In genomic region chr9:68998812-68999211, GRCh38 we compare ENCODE assay signal across 15 cellular contexts. TPM values are rescaled to one million over a fixed set of nuclear protein-coding genes. Genes with fewer than 3 reads are reported as not detected.
DNase-seq lines count a peak whose midpoint lies in the region; ATAC-seq, FAIRE-seq and TF ChIP-seq lines count a peak whose summit lies in the region.
"Had no signal": no experiment of that assay in that cellular context is flagged by ENCODE, and none has a peak within 500 bp of the region (broad histone marks: within the 10 kb centered on the region; RNA-seq: fewer than 3 reads in every experiment).

No MANE protein-coding gene starts in this region.

- in situ Hi-C loops in GM12878 (cut with MboI), result loop anchor here (10.0 kb wide), 1 partner anchor 294 kb away; the partner anchor contains the start of gene PIP5K1B

- no peaks in the 10 kb centered on the region for H3K9me2 ChIP-seq in GM23338 (ENCODE audit: insufficient read depth)

- FAIRE-seq in GM12878 (lab: Jason Lieb, UNC), result no peak
- FAIRE-seq: keratinocyte had no signal

- H3F3A ChIP-seq in GM23338 (replicated peaks; ENCODE audit: low read depth), result no peaks in the 10 kb centered on the region

- no peak overlapping the region for H3K27ac Mint-ChIP-seq in GM23338

- intact Hi-C loops in GM12878 (cut with micrococcal nuclease; ENCODE audit: unreplicated experiment), result loop anchor here (1.0 to 5.0 kb wide), 8 partner anchors 46 to 415 kb away; partner anchors contain the start of gene PIP5K1B
- intact Hi-C loops in lower lobe of right lung (cut with DNase I), result no loop called here

- BruUV-seq in GM12878 (replicated peaks; lab: Mats Ljungman, UMichigan), result no TSS peak

- peak; percentile 35; the same call in 1 of the 2 replicates for TF ChIP-seq RAD21 in GM12878 (IDR thresholded peaks at IDR 0.05; ENCODE audit: insufficient read depth, low read depth, low read length)

- peak overlapping the region; percentile 53; the same call in 1 of the 2 replicates for H3K27ac ChIP-seq in BLaER1
- H3K27ac ChIP-seq in GM23338 (ENCODE audit: low read depth), result no peak overlapping the region
- H3K27ac ChIP-seq in GM12878 (ENCODE audit: control insufficient read depth, insufficient read depth), result no peak overlapping the region
- peak overlapping the region; percentile 21 for H3K27ac ChIP-seq in lower lobe of right lung
- H3K27ac ChIP-seq: adrenal gland, upper lobe of right lung had no signal

- DNase-seq in GM23338 (ENCODE audit: low spot score), result no peak
- no peak for DNase-seq in GM12878 (ENCODE audit: low read depth, low spot score)
- no peak for DNase-seq in lower lobe of right lung
- no peak for DNase-seq in activated CD4-positive, CD25-positive, alpha-beta regulatory T cell (lab: John Stamatoyannopoulos, UW)
- DNase-seq in activated CD8-positive, alpha-beta memory T cell treated with anti-CD3 and anti-CD28 coated beads, Interleukin-2, amount 50 U/mL, for 4 hours, result no peak
- DNase-seq: effector memory CD4-positive, alpha-beta T cell; NCI-H2227 treated with DMSO at 0.1 percent for 48 hours; upper lobe of right lung had no signal

- peaks cover 33% of the 10 kb centered on the region for H3K4me1 Mint-ChIP-seq in GM23338

- peak overlapping the region; percentile 65 for H3K4me2 ChIP-seq in BLaER1
- H3K4me2 ChIP-seq in GM23338, result no peak overlapping the region
- no peak overlapping the region for H3K4me2 ChIP-seq in GM12878 (ENCODE audit: control insufficient read depth, insufficient read depth)

- TF ChIP-seq POLR2A in GM12878 (IDR thresholded peaks at IDR 0.05; ENCODE audit: low read depth, low read length), result no peak

- peaks cover 14% of the 10 kb centered on the region for H3K4me1 ChIP-seq in BLaER1
- H3K4me1 ChIP-seq in GM23338 (ENCODE audit: insufficient read depth), result peaks cover 27% of the 10 kb centered on the region
- H3K4me1 ChIP-seq in GM12878 (ENCODE audit: control insufficient read depth, insufficient read depth, low read length), result peaks cover 11% of the 10 kb centered on the region
- H3K4me1 ChIP-seq in lower lobe of right lung, result peaks cover 17% of the 10 kb centered on the region
- H3K4me1 ChIP-seq: adrenal gland, upper lobe of right lung had no signal

- TF ChIP-seq EP300 in GM12878 (IDR thresholded peaks at IDR 0.05; ENCODE audit: borderline replicate concordance in 1 of 2, control insufficient read depth in 1 of 2, low read depth in 2 of 2, low read length in 2 of 2), result no peak

- H3K4me3 ChIP-seq in BLaER1 (no peak overlapping the region), GM23338 (no peak overlapping the region), GM12878 (no peak overlapping the region), lower lobe of right lung (no peak overlapping the region)
- H3K4me3 ChIP-seq: adrenal gland, upper lobe of right lung had no signal

- no peak overlapping the region for H3K4me3 Mint-ChIP-seq in GM23338

- H3K9ac ChIP-seq in BLaER1 (no peak overlapping the region), GM12878 (ENCODE audit: control insufficient read depth, insufficient read depth, low read length) (no peak overlapping the region)

- H2AFZ ChIP-seq in GM23338, result peak overlapping the region; percentile 81
- H2AFZ ChIP-seq in GM12878 (ENCODE audit: control insufficient read depth, low read depth, low read length), result peak overlapping the region; percentile 49

- H3K9me3 Mint-ChIP-seq in GM23338, result no peaks in the 10 kb centered on the region

- H3K36me3 ChIP-seq in BLaER1 (no peaks in the 10 kb centered on the region), GM23338 (ENCODE audit: insufficient read depth) (no peaks in the 10 kb centered on the region), GM12878 (ENCODE audit: control insufficient read depth in 2 of 2, insufficient read depth in 2 of 2, low read length in 1 of 2) (no peaks in the 10 kb centered on the region), lower lobe of right lung (no peaks in the 10 kb centered on the region)
- H3K36me3 ChIP-seq: adrenal gland, upper lobe of right lung had no signal

- H3K27me3 ChIP-seq in BLaER1 (no peaks in the 10 kb centered on the region), GM23338 (ENCODE audit: insufficient read depth) (no peaks in the 10 kb centered on the region), GM12878 (replicated peaks in 1 of 2; ENCODE audit: control insufficient read depth in 2 of 2, insufficient read depth in 2 of 2, low read length in 1 of 2) (no peaks in the 10 kb centered on the region), lower lobe of right lung (ENCODE audit: low read depth) (no peaks in the 10 kb centered on the region)
- H3K27me3 ChIP-seq: adrenal gland, upper lobe of right lung had no signal

- ATAC-seq in GM23338 (no peak), GM12878 (peak; percentile 67), lower lobe of right lung (peak in 1 of 2 donors; percentile 15), GM21447 (IDR thresholded peaks at IDR 0.05; ENCODE audit: unreplicated experiment) (no peak), HG03571 (IDR thresholded peaks at IDR 0.05; ENCODE audit: unreplicated experiment) (no peak)

- H3K36me3 Mint-ChIP-seq in GM23338 (ENCODE audit: low read depth), result no peaks in the 10 kb centered on the region

- no peaks in the 10 kb centered on the region for H3K27me3 Mint-ChIP-seq in GM23338 (ENCODE audit: insufficient read depth, low read depth, poor library complexity)

- H3K9me3 ChIP-seq in BLaER1, result no peaks in the 10 kb centered on the region
- no peaks in the 10 kb centered on the region for H3K9me3 ChIP-seq in GM12878 (replicated peaks; ENCODE audit: control insufficient read depth, insufficient read depth, low read length)
- no peaks in the 10 kb centered on the region for H3K9me3 ChIP-seq in lower lobe of right lung
- H3K9me3 ChIP-seq: adrenal gland, upper lobe of right lung had no signal

- H4K20me1 ChIP-seq in BLaER1 (no peaks in the 10 kb centered on the region), GM23338 (replicated peaks; ENCODE audit: insufficient read depth) (no peaks in the 10 kb centered on the region), GM12878 (ENCODE audit: control insufficient read depth, insufficient read depth) (no peaks in the 10 kb centered on the region)

- 93% methylated on average over 5 of the region's 5 CpGs for WGBS in GM12878 (ENCODE audit: insufficient coverage, insufficient replicate concordance, low lambda C conversion rate, missing lambda C conversion rate)

- POLR2A ChIA-PET in GM12878 (lab: Charles Lee), result no interaction called here

- 0 out of 4 replicates have a peak, but pooled peaks of 1 of the 2 experiments have one; percentile 3 for TF ChIP-seq CTCF in GM23338 (conservative IDR thresholded peaks at IDR 0.05; ENCODE audit: low read depth in 2 of 2)
- no peak for TF ChIP-seq CTCF in GM12878 (IDR thresholded peaks at IDR 0.05 in 2 of 3, conservative IDR thresholded peaks at IDR 0.05 in 1 of 3; ENCODE audit: control insufficient read depth in 2 of 3, extremely low read depth in 1 of 3, insufficient read depth in 1 of 3, low read depth in 3 of 3, low read length in 3 of 3)
- TF ChIP-seq CTCF in lower lobe of right lung (IDR thresholded peaks at IDR 0.05), result no peak

- SMC1A ChIA-PET in GM12878 (lab: Charles Lee; ENCODE audit: uncharacterized antibody, unreplicated experiment), result interaction anchor here (0.7 to 2.2 kb wide), 24 partner anchors 14 to 421 kb away, joined by 3 to 15 read pairs (median 4); no protein-coding TSS in a partner anchor

- CTCF ChIA-PET in GM12878 (lab: Yijun Ruan, JAX), result interaction anchor here (0.6 to 4.4 kb wide), 41 partner anchors 10 to 569 kb away, joined by 3 to 39 read pairs (median 4); partner anchors contain the start of gene PIP5K1B

- RAD21 ChIA-PET in GM12878 (lab: Charles Lee; ENCODE audit: unreplicated experiment), result interaction anchor here (0.7 to 3.1 kb wide), 21 partner anchors 14 to 490 kb away, joined by 3 to 44 read pairs (median 4); no protein-coding TSS in a partner anchor

- no peaks in the 10 kb centered on the region for H3K79me2 ChIP-seq in GM23338 (replicated peaks; ENCODE audit: insufficient read depth)
- no peaks in the 10 kb centered on the region for H3K79me2 ChIP-seq in GM12878 (ENCODE audit: control insufficient read depth, insufficient read depth, low read length)

RNA-seq across cellular contexts. Expression of gene PRKACG, which starts 15.1 kb away (rescaled TPM):
- total RNA-seq in GM23338 (2014; rRNA removed; shearing (Covaris generic)), result not detected in 2 replicates
- polyA plus RNA-seq in GM23338 (2016; fragmentation: Nextera tagmentation; extraction: Ambion mirVana) (not detected in 2 replicates), GM12878 (2011; rRNA removed) (not detected in 2 replicates), GM12878 (2014; fragmentation: Illumina TruSeq; extraction: Trizol) (not detected in 2 replicates), GM12878 (2014; fragmentation: Nextera tagmentation; extraction: Ambion mirVana) (not detected), GM12878 (2014; rRNA removed) (not detected in 2 replicates), GM12878 (2016; fragmentation: Nextera tagmentation; extraction: Ambion mirVana) (not detected)
- not detected in 2 replicates for total RNA-seq in GM12878 (2013; cell fraction: nucleolus; rRNA removed)
- total RNA-seq in GM12878 (2014; rRNA removed) (not detected in 2 replicates), GM12878 (2014; rRNA removed; fragmentation: Illumina TruSeq; extraction: Trizol) (not detected in 2 replicates), GM12878 (2021) (not detected in 2 replicates), lower lobe of right lung (not detected)
- not detected for polyA plus RNA-seq in GM12878 (2011; ENCODE audit: low read depth)
- not detected in 2 replicates for polyA plus RNA-seq in GM12878 (2011; cell fraction: cytosol; rRNA removed)
- not detected in 2 replicates for polyA plus RNA-seq in GM12878 (2011; cell fraction: nucleus; rRNA removed)
- not detected in 2 replicates for polyA plus RNA-seq in GM12878 (2012)
- polyA minus RNA-seq in GM12878 (2011; rRNA and poly(A)+ RNA removed), result not detected in 2 replicates
- polyA minus RNA-seq in GM12878 (2011; cell fraction: cytosol; rRNA and poly(A)+ RNA removed), result not detected in 2 replicates
- not detected in 2 replicates for polyA minus RNA-seq in GM12878 (2011; cell fraction: nucleus; rRNA and poly(A)+ RNA removed)
- total RNA-seq: adrenal gland, HepG2, upper lobe of right lung had no signal
- polyA plus RNA-seq: adrenal gland, AG04450, HepG2, keratinocyte had no signal

RNA-seq across cellular contexts. Expression of gene FXN, which starts 36.7 kb away (rescaled TPM):
- total RNA-seq in GM23338 (2014; rRNA removed; shearing (Covaris generic)), result 17.8 and 26.1 TPM in 2 replicates
- polyA plus RNA-seq in GM23338 (2016; fragmentation: Nextera tagmentation; extraction: Ambion mirVana), result 55.0 and 66.4 TPM in 2 replicates
- total RNA-seq in GM12878 (2013; cell fraction: nucleolus; rRNA removed), result 14.3 and 16.1 TPM in 2 replicates
- 7.3 and 8.9 TPM in 2 replicates for total RNA-seq in GM12878 (2014; rRNA removed)
- total RNA-seq in GM12878 (2014; rRNA removed; fragmentation: Illumina TruSeq; extraction: Trizol), result 15.7 and 16.9 TPM in 2 replicates
- 20.6 and 23.8 TPM in 2 replicates for total RNA-seq in GM12878 (2021)
- 21.3 TPM for polyA plus RNA-seq in GM12878 (2011; ENCODE audit: low read depth)
- 26.4 and 28.8 TPM in 2 replicates for polyA plus RNA-seq in GM12878 (2011; rRNA removed)
- 26.9 and 36.4 TPM in 2 replicates for polyA plus RNA-seq in GM12878 (2011; cell fraction: cytosol; rRNA removed)
- polyA plus RNA-seq in GM12878 (2011; cell fraction: nucleus; rRNA removed), result 11.1 and 13.8 TPM in 2 replicates
- polyA plus RNA-seq in GM12878 (2012), result 14.4 and 15.5 TPM in 2 replicates
- polyA plus RNA-seq in GM12878 (2014; fragmentation: Illumina TruSeq; extraction: Trizol), result 32.6 and 39.8 TPM in 2 replicates
- polyA plus RNA-seq in GM12878 (2014; fragmentation: Nextera tagmentation; extraction: Ambion mirVana), result 10 to 100 TPM; 21.0 to 22.3 TPM
- 21.4 and 22.5 TPM in 2 replicates for polyA plus RNA-seq in GM12878 (2014; rRNA removed)
- 10 to 100 TPM; 72.0 to 78.0 TPM for polyA plus RNA-seq in GM12878 (2016; fragmentation: Nextera tagmentation; extraction: Ambion mirVana)
- polyA minus RNA-seq in GM12878 (2011; rRNA and poly(A)+ RNA removed), result 13.9 and 15.4 TPM in 2 replicates
- 2.9 and 10.1 TPM in 2 replicates for polyA minus RNA-seq in GM12878 (2011; cell fraction: cytosol; rRNA and poly(A)+ RNA removed)
- polyA minus RNA-seq in GM12878 (2011; cell fraction: nucleus; rRNA and poly(A)+ RNA removed), result 1.8 and 4.9 TPM in 2 replicates
- 10.9 TPM for total RNA-seq in lower lobe of right lung

Comparison
In these comparisons a context has a peak if more than half of its experiments do, and no peak if none do; other contexts are left out.
1. H3K27ac ChIP-seq: peak in BLaER1 (single experiment) and lower lobe of right lung (single experiment); none in GM23338 (single experiment) and GM12878 (single experiment).